ENCODE assay signal across 19 cellular contexts in genomic region chrX:128436397-128437103, GRCh38.
DNase-seq lines count a peak whose midpoint lies in the region; ATAC-seq, FAIRE-seq and TF ChIP-seq lines count a peak whose summit lies in the region.
"Had no signal": no experiment of that assay in that cellular context is flagged by ENCODE, and none has a peak within 500 bp of the region (broad histone marks: within the 10 kb centered on the region; RNA-seq: fewer than 3 reads in every experiment).

No MANE protein-coding gene starts in this region.

- H3K27ac Mint-ChIP-seq in osteocyte (ENCODE audit: unreplicated experiment) = no peak overlapping the region

- H3K9ac ChIP-seq in MM.1S (ENCODE audit: low read length) = no peak overlapping the region
- H3K9ac ChIP-seq: BLaER1 had no signal

- peak; percentile 64 for FAIRE-seq in bronchial epithelial cell (lab: Jason Lieb, UNC)
- FAIRE-seq: G401.6, GM12891, RCC 7860 had no signal

- H3K4me1 Mint-ChIP-seq in osteocyte (ENCODE audit: unreplicated experiment) = no peaks in the 10 kb centered on the region

- H3F3A ChIP-seq in MM.1S (ENCODE audit: insufficient read depth, low read length) = no peaks in the 10 kb centered on the region

- H3K4me1 ChIP-seq in A673 (ENCODE audit: insufficient read depth, low read length, poor library complexity, severe bottlenecking) (no peaks in the 10 kb centered on the region), MM.1S (ENCODE audit: low read length) (no peaks in the 10 kb centered on the region)
- H3K4me1 ChIP-seq: BLaER1 had no signal

- no peak for ATAC-seq in HG03460 (IDR thresholded peaks at IDR 0.05; ENCODE audit: unreplicated experiment)

- H3K27ac ChIP-seq in A673 (ENCODE audit: low read depth, low read length, poor library complexity, severe bottlenecking) (no peak overlapping the region), MM.1S (ENCODE audit: low read length) (no peak overlapping the region)
- H3K27ac ChIP-seq: BLaER1 had no signal

- no peaks in the 10 kb centered on the region for H3K79me2 ChIP-seq in MM.1S (ENCODE audit: low read length)

- H4K20me1 ChIP-seq in MM.1S (ENCODE audit: insufficient read depth, low read length) = no peaks in the 10 kb centered on the region
- H4K20me1 ChIP-seq: BLaER1 had no signal

- H3K9me3 Mint-ChIP-seq in osteocyte (ENCODE audit: unreplicated experiment) = peaks cover 22% of the 10 kb centered on the region

- no peaks in the 10 kb centered on the region for H3K36me3 Mint-ChIP-seq in osteocyte (ENCODE audit: unreplicated experiment)

- no peaks in the 10 kb centered on the region for H3K36me3 ChIP-seq in A673 (ENCODE audit: insufficient read depth, low read length, poor library complexity, severe bottlenecking)
- no peaks in the 10 kb centered on the region for H3K36me3 ChIP-seq in MM.1S (replicated peaks; ENCODE audit: insufficient read depth, low read length)
- H3K36me3 ChIP-seq in bronchial epithelial cell (ENCODE audit: control insufficient read depth, insufficient read depth, low read length) = no peaks in the 10 kb centered on the region
- H3K36me3 ChIP-seq: BLaER1 had no signal

- no peak for TF ChIP-seq CTCF in A673 (conservative IDR thresholded peaks at IDR 0.05; ENCODE audit: low read depth, low read length)
- TF ChIP-seq CTCF in MM.1S (IDR thresholded peaks at IDR 0.05; ENCODE audit: low read length) = no peak
- no peak for TF ChIP-seq CTCF in bronchial epithelial cell (IDR thresholded peaks at IDR 0.05; ENCODE audit: insufficient read depth, low read length, severe bottlenecking)
- TF ChIP-seq CTCF in osteocyte (IDR thresholded peaks at IDR 0.05) = no peak

- H3K4me2 ChIP-seq in MM.1S (ENCODE audit: low read depth, low read length) = no peak overlapping the region
- H3K4me2 ChIP-seq: BLaER1 had no signal

- CTCF ChIA-PET in A673 (lab: Charles Lee) = no interaction called here

- H3K27me3 Mint-ChIP-seq in osteocyte (ENCODE audit: unreplicated experiment) = no peaks in the 10 kb centered on the region

- no TSS peak for BruUV-seq in A673 (replicated peaks; lab: Mats Ljungman, UMichigan)

- H3K4me3 ChIP-seq in A673 (ENCODE audit: low read depth, low read length, poor library complexity, severe bottlenecking) = no peak overlapping the region
- H3K4me3 ChIP-seq in MM.1S (ENCODE audit: low read length) = no peak overlapping the region
- no peak overlapping the region for H3K4me3 ChIP-seq in bronchial epithelial cell (ENCODE audit: low read depth, low read length)
- H3K4me3 ChIP-seq: BLaER1 had no signal

- POLR2A ChIA-PET in A673 (lab: Charles Lee; ENCODE audit: low non-redundant PET) = no interaction called here

- H3K27me3 ChIP-seq in A673 (replicated peaks; ENCODE audit: insufficient read depth, low read depth, low read length, poor library complexity) (no peaks in the 10 kb centered on the region), MM.1S (replicated peaks; ENCODE audit: insufficient read depth, low read length) (no peaks in the 10 kb centered on the region), bronchial epithelial cell (ENCODE audit: control insufficient read depth, insufficient read depth, low read length) (no peaks in the 10 kb centered on the region)

- H3K4me3 Mint-ChIP-seq in osteocyte (ENCODE audit: unreplicated experiment) = no peak overlapping the region

- no peak overlapping the region for H2AFZ ChIP-seq in MM.1S (ENCODE audit: low read length)

- DNase-seq in A673 (ENCODE audit: low spot score) (peak; percentile 2), COLO668 (lab: John Stamatoyannopoulos, UW; ENCODE audit: unreplicated experiment) (peak; percentile 0), MM.1S (peak; percentile 26), bronchial epithelial cell (ENCODE audit: low read depth) (peak; percentile 73), osteocyte (ENCODE audit: extremely low spot score, unreplicated experiment) (no peak)
- DNase-seq in stimulated activated CD4-positive, alpha-beta T cell treated with anti-CD3 and anti-CD28 coated beads, Interleukin-4, amount 100 ng/mL, for 1 hour = no peak
- DNase-seq: DMS79 treated with DMSO at 0.1 percent for 48 hours, HCEC 1CT, IMR-90, NCI-H187 treated with DMSO at 0.1 percent for 48 hours, NCI-H2227 treated with DMSO at 0.1 percent for 48 hours, NCI-H526 treated with DMSO at 0.1 percent for 48 hours, SHP77 treated with DMSO at 0.1 percent for 48 hours, T-helper 2 cell had no signal

- H3K9me2 ChIP-seq in MM.1S (replicated peaks; ENCODE audit: insufficient read depth, low read length) = no peaks in the 10 kb centered on the region

- intact Hi-C loops in A673 (cut with micrococcal nuclease; ENCODE audit: unreplicated experiment) = no loop called here

- H3K9me3 ChIP-seq in A673 (ENCODE audit: low read depth, low read length, poor library complexity, severe bottlenecking) (no peaks in the 10 kb centered on the region), MM.1S (replicated peaks; ENCODE audit: insufficient read depth, low read length) (no peaks in the 10 kb centered on the region)
- H3K9me3 ChIP-seq: BLaER1 had no signal

Comparison
In these comparisons a context has a peak if more than half of its experiments do, and no peak if none do; other contexts are left out.
1. DNase-seq: peak in A673 (single experiment), COLO668 (single experiment), MM.1S (single experiment) and bronchial epithelial cell (single experiment); none in stimulated activated CD4-positive, alpha-beta T cell treated with anti-CD3 and anti-CD28 coated beads, Interleukin-4, amount 100 ng/mL, for 1 hour (single experiment) and osteocyte (single experiment).